ENCODE assay signal across 36 cellular contexts in genomic region chrX:150980186-150980585, GRCh38.
"Had no signal": no experiment of that assay in that cellular context is flagged by ENCODE, and none has a peak within 500 bp of the region (broad histone marks: within the 10 kb centered on the region; RNA-seq: fewer than 3 reads in every experiment).

No MANE protein-coding gene starts in this region.

- H3K9me3 ChIP-seq: adrenal gland, body of pancreas, breast epithelium had no signal

- H3K9me3 Mint-ChIP-seq: activated B cell treated with CpG ODN at 0.5 μM for 24 hours; activated CD4-positive, alpha-beta memory T cell treated with anti-CD3 and anti-CD28 coated beads for 36 hours; activated CD4-positive, alpha-beta T cell treated with anti-CD3 and anti-CD28 coated beads, Interleukin-2, amount 10 ng/mL, durations not matched to agents 24 days and 14 days; activated CD8-positive, alpha-beta T cell treated with anti-CD3 and anti-CD28 coated beads for 36 hours; activated naive CD4-positive, alpha-beta T cell treated with anti-CD3 and anti-CD28 coated beads for 36 hours; activated naive CD4-positive, alpha-beta T cell treated with anti-CD3 and anti-CD28 coated beads, Interleukin-2, amount 50 U/mL, for 72 hours; activated naive CD8-positive, alpha-beta T cell treated with anti-CD3 and anti-CD28 coated beads for 36 hours; activated T-cell treated with anti-CD3 and anti-CD28 coated beads, Interleukin-2, amount 50 U/mL, for 4 hours; activated T-cell treated with anti-CD3 and anti-CD28 coated beads, Interleukin-2, amount 50 U/mL, for 72 hours; activated T-helper 1 cell treated with anti-CD3 and anti-CD28 coated beads, Interleukin-12 subunit alpha, Interleukin-12 subunit beta, Interleukin-2, Interleukin-4 antibody, amounts not matched to agents 30 ng/mL and 10 ng/mL and 1 ng/mL, durations not matched to agents 14 hours and 24 hours and 36 hours; activated T-helper 17 cell treated with anti-CD3 and anti-CD28 coated beads, Interleukin-2, amount 50 U/mL, for 72 hours; central memory CD8-positive, alpha-beta T cell; T-helper 1 cell treated with Interleukin-12 subunit alpha and Interleukin-12 subunit beta and Interleukin-4 antibody, amounts not matched to agents 30 μg/mL and 1 μg/mL, for 36 hours; T-helper 2 cell treated with Interferon-gamma antibody and Interleukin-4, amounts not matched to agents 5 μg/mL and 100 μg/mL, for 36 hours had no signal

- H3K27ac ChIP-seq: adrenal gland, body of pancreas, brain microvascular endothelial cell, breast epithelium had no signal

- ATAC-seq: activated CD8-positive, alpha-beta T cell treated with anti-CD3 and anti-CD28 coated beads for 36 hours; activated naive CD4-positive, alpha-beta T cell treated with anti-CD3 and anti-CD28 coated beads, Interleukin-2, amount 50 U/mL, for 72 hours; activated T-cell treated with anti-CD3 and anti-CD28 coated beads, Interleukin-2, amount 50 U/mL, for 4 hours; activated T-cell treated with anti-CD3 and anti-CD28 coated beads, Interleukin-2, amount 50 U/mL, for 72 hours; activated T-helper 17 cell treated with anti-CD3 and anti-CD28 coated beads, Interleukin-2, amount 50 U/mL, for 72 hours; body of pancreas had no signal

- H3K27me3 Mint-ChIP-seq: activated T-helper 17 cell treated with anti-CD3 and anti-CD28 coated beads, Interleukin-2, amount 50 U/mL, for 72 hours had no signal

- H3K4me3 Mint-ChIP-seq: activated B cell treated with CpG ODN at 0.5 μM for 24 hours; activated CD4-positive, alpha-beta memory T cell treated with anti-CD3 and anti-CD28 coated beads for 36 hours; activated CD4-positive, alpha-beta T cell treated with anti-CD3 and anti-CD28 coated beads, Interleukin-2, amount 10 ng/mL, durations not matched to agents 24 days and 14 days; activated CD8-positive, alpha-beta T cell treated with anti-CD3 and anti-CD28 coated beads for 36 hours; activated naive CD4-positive, alpha-beta T cell treated with anti-CD3 and anti-CD28 coated beads for 36 hours; activated naive CD8-positive, alpha-beta T cell treated with anti-CD3 and anti-CD28 coated beads for 36 hours; activated T-cell treated with anti-CD3 and anti-CD28 coated beads, Interleukin-2, amount 50 U/mL, for 4 hours; activated T-cell treated with anti-CD3 and anti-CD28 coated beads, Interleukin-2, amount 50 U/mL, for 72 hours; activated T-helper 1 cell treated with anti-CD3 and anti-CD28 coated beads, Interleukin-12 subunit alpha, Interleukin-12 subunit beta, Interleukin-2, Interleukin-4 antibody, amounts not matched to agents 30 ng/mL and 10 ng/mL and 1 ng/mL, durations not matched to agents 14 hours and 24 hours and 36 hours; activated T-helper 17 cell treated with anti-CD3 and anti-CD28 coated beads, Interleukin-2, amount 50 U/mL, for 72 hours; central memory CD8-positive, alpha-beta T cell; T-helper 1 cell treated with Interleukin-12 subunit alpha and Interleukin-12 subunit beta and Interleukin-4 antibody, amounts not matched to agents 30 μg/mL and 1 μg/mL, for 36 hours; T-helper 2 cell treated with Interferon-gamma antibody and Interleukin-4, amounts not matched to agents 5 μg/mL and 100 μg/mL, for 36 hours had no signal

- DNase-seq: activated B cell treated with CpG ODN at 0.5 μM for 24 hours; activated CD4-positive, alpha-beta memory T cell treated with anti-CD3 and anti-CD28 coated beads for 36 hours; activated CD4-positive, alpha-beta T cell treated with anti-CD3 and anti-CD28 coated beads for 4 hours; activated CD4-positive, alpha-beta T cell treated with anti-CD3 and anti-CD28 coated beads, Interleukin-2, amount 10 ng/mL, durations not matched to agents 24 days and 14 days; activated CD4-positive, alpha-beta T cell treated with anti-CD3 and anti-CD28 coated beads, Interleukin-2, amount 50 U/mL, for 1 hour; activated CD4-positive, alpha-beta T cell treated with anti-CD3 and anti-CD28 coated beads, Interleukin-2, amount 50 U/mL, for 4 hours; activated CD4-positive, CD25-positive, alpha-beta regulatory T cell treated with anti-CD3 and anti-CD28 coated beads, Interleukin-2, amount 50 U/mL, for 72 hours; activated CD8-positive, alpha-beta memory T cell treated with anti-CD3 and anti-CD28 coated beads, Interleukin-2, amount 50 U/mL, for 4 hours; activated CD8-positive, alpha-beta T cell treated with anti-CD3 and anti-CD28 coated beads for 36 hours; activated effector memory CD4-positive, alpha-beta T cell treated with anti-CD3 and anti-CD28 coated beads, Interleukin-2, amount 50 U/mL, for 16 hours; activated gamma-delta T cell treated with Interleukin-2 at 50 U/mL for 16 hours; activated naive CD4-positive, alpha-beta T cell; activated naive CD4-positive, alpha-beta T cell treated with anti-CD3 and anti-CD28 coated beads for 36 hours; activated naive CD4-positive, alpha-beta T cell treated with anti-CD3 and anti-CD28 coated beads, Interleukin-2, amount 50 U/mL, for 16 hours; activated naive CD8-positive, alpha-beta T cell treated with anti-CD3 and anti-CD28 coated beads for 36 hours; activated T-cell treated with anti-CD3 and anti-CD28 coated beads for 4 hours; activated T-cell treated with anti-CD3 and anti-CD28 coated beads, Interleukin-2, amount 50 U/mL, for 1 hour; activated T-cell treated with anti-CD3 and anti-CD28 coated beads, Interleukin-2, amount 50 U/mL, for 4 hours; activated T-cell treated with anti-CD3 and anti-CD28 coated beads, Interleukin-2, amount 50 U/mL, for 72 hours; adrenal gland; amniotic stem cell; aorta; body of pancreas; brain microvascular endothelial cell; caudate nucleus; cerebellar nuclear complex; T-helper 1 cell; T-helper 2 cell; T-helper 9 cell had no signal

- H3K36me3 ChIP-seq: adrenal gland, brain microvascular endothelial cell, breast epithelium had no signal

- H3K27ac Mint-ChIP-seq: activated B cell treated with CpG ODN at 0.5 μM for 24 hours; activated CD4-positive, alpha-beta memory T cell treated with anti-CD3 and anti-CD28 coated beads for 36 hours; activated CD4-positive, alpha-beta T cell treated with anti-CD3 and anti-CD28 coated beads, Interleukin-2, amount 10 ng/mL, durations not matched to agents 24 days and 14 days; activated CD8-positive, alpha-beta T cell treated with anti-CD3 and anti-CD28 coated beads for 36 hours; activated naive CD4-positive, alpha-beta T cell treated with anti-CD3 and anti-CD28 coated beads for 36 hours; activated naive CD4-positive, alpha-beta T cell treated with anti-CD3 and anti-CD28 coated beads, Interleukin-2, amount 50 U/mL, for 72 hours; activated naive CD8-positive, alpha-beta T cell treated with anti-CD3 and anti-CD28 coated beads for 36 hours; activated T-cell treated with anti-CD3 and anti-CD28 coated beads, Interleukin-2, amount 50 U/mL, for 72 hours; activated T-helper 17 cell treated with anti-CD3 and anti-CD28 coated beads, Interleukin-2, amount 50 U/mL, for 72 hours; T-helper 1 cell treated with Interleukin-12 subunit alpha and Interleukin-12 subunit beta and Interleukin-4 antibody, amounts not matched to agents 30 μg/mL and 1 μg/mL, for 36 hours; T-helper 2 cell treated with Interferon-gamma antibody and Interleukin-4, amounts not matched to agents 5 μg/mL and 100 μg/mL, for 36 hours had no signal

- H3K4me3 ChIP-seq: adrenal gland, body of pancreas, breast epithelium had no signal

- H3K4me1 Mint-ChIP-seq: activated T-helper 17 cell treated with anti-CD3 and anti-CD28 coated beads, Interleukin-2, amount 50 U/mL, for 72 hours; central memory CD8-positive, alpha-beta T cell had no signal

- H3K27me3 ChIP-seq: adrenal gland, body of pancreas, brain microvascular endothelial cell, breast epithelium had no signal

- H3K4me1 ChIP-seq: adrenal gland, breast epithelium had no signal

- H3K36me3 Mint-ChIP-seq: activated naive CD8-positive, alpha-beta T cell treated with anti-CD3 and anti-CD28 coated beads for 36 hours had no signal
